ENCODE assay signal across 9 cellular contexts in genomic region chr22:40531951-40532900, GRCh38.
DNase-seq lines count a peak whose midpoint lies in the region; ATAC-seq, FAIRE-seq and TF ChIP-seq lines count a peak whose summit lies in the region.
"Had no signal": no experiment of that assay in that cellular context is flagged by ENCODE, and none has a peak within 500 bp of the region (broad histone marks: within the 10 kb centered on the region; RNA-seq: fewer than 3 reads in every experiment).

No MANE protein-coding gene starts in this region.

- no peak for FAIRE-seq in small intestine (lab: Jason Lieb, UNC)

- no peaks in the 10 kb centered on the region for H3K36me3 ChIP-seq in RWPE2 (ENCODE audit: low read depth)
- no peaks in the 10 kb centered on the region for H3K36me3 ChIP-seq in effector memory CD4-positive, alpha-beta T cell (ENCODE audit: control insufficient read depth, insufficient read depth, low read length)
- H3K36me3 ChIP-seq in small intestine (ENCODE audit: control insufficient read depth in 2 of 2, insufficient read depth in 2 of 2, low read length in 2 of 2): no peaks in the 10 kb centered on the region
- H3K36me3 ChIP-seq in right lobe of liver: no peaks in the 10 kb centered on the region
- H3K36me3 ChIP-seq in SJCRH30: no peaks in the 10 kb centered on the region

- no peak for ATAC-seq in RWPE2 (ENCODE audit: low read depth)
- no peak for ATAC-seq in right lobe of liver
- ATAC-seq in HG03520 (IDR thresholded peaks at IDR 0.05; ENCODE audit: unreplicated experiment): no peak

- intact Hi-C loops in right lobe of liver (cut with DNase I): no loop called here

- H3K27me3 ChIP-seq in RWPE2 (ENCODE audit: insufficient read depth, poor library complexity, severe bottlenecking): no peaks in the 10 kb centered on the region
- no peaks in the 10 kb centered on the region for H3K27me3 ChIP-seq in effector memory CD4-positive, alpha-beta T cell (replicated peaks; ENCODE audit: control insufficient read depth, insufficient read depth, low read length, poor library complexity, severe bottlenecking)
- H3K27me3 ChIP-seq in small intestine (ENCODE audit: control insufficient read depth in 2 of 2, insufficient read depth in 2 of 2, low read length in 2 of 2): no peaks in the 10 kb centered on the region
- no peaks in the 10 kb centered on the region for H3K27me3 ChIP-seq in right lobe of liver
- H3K27me3 ChIP-seq in SJCRH30: no peaks in the 10 kb centered on the region

- DNase-seq in RWPE2 (ENCODE audit: low spot score): no peak
- DNase-seq in effector memory CD4-positive, alpha-beta T cell: no peak
- no peak for DNase-seq in small intestine
- DNase-seq in NOMO-1 treated with dmso at 0.1 percent for 144 hours (lab: John Stamatoyannopoulos, UW; ENCODE audit: unreplicated experiment): no peak
- no peak for DNase-seq in right lobe of liver
- no peak for DNase-seq in SJCRH30
- DNase-seq: NCI-H1417 had no signal

- TF ChIP-seq CTCF in RWPE2 (IDR thresholded peaks at IDR 0.05; ENCODE audit: poor library complexity, severe bottlenecking): no peak
- TF ChIP-seq CTCF in right lobe of liver (IDR thresholded peaks at IDR 0.05): no peak

- H3K4me3 ChIP-seq in GM08714 (ENCODE audit: low read length) (peak overlapping the region; percentile 69), RWPE2 (ENCODE audit: severe bottlenecking) (no peak overlapping the region), small intestine (ENCODE audit: low read depth in 1 of 2, low read length in 2 of 2) (no peak overlapping the region), right lobe of liver (no peak overlapping the region), SJCRH30 (no peak overlapping the region)
- peak overlapping the region; percentile 53 for H3K4me3 ChIP-seq in effector memory CD4-positive, alpha-beta T cell (ENCODE audit: insufficient read depth, low read depth, low read length, poor library complexity, severe bottlenecking)

- peak overlapping the region; percentile 89 for H3K27ac ChIP-seq in RWPE2 (ENCODE audit: poor library complexity, severe bottlenecking)
- peak overlapping the region; percentile 64 for H3K27ac ChIP-seq in effector memory CD4-positive, alpha-beta T cell (ENCODE audit: insufficient read depth, low read length, poor library complexity, severe bottlenecking)
- H3K27ac ChIP-seq in small intestine (ENCODE audit: low read depth in 1 of 2, low read length in 1 of 2): peak overlapping the region; percentile 8 to 20
- H3K27ac ChIP-seq in right lobe of liver: no peak overlapping the region
- no peak overlapping the region for H3K27ac ChIP-seq in SJCRH30

- H3K9me3 ChIP-seq in RWPE2 (ENCODE audit: severe bottlenecking): no peaks in the 10 kb centered on the region
- no peaks in the 10 kb centered on the region for H3K9me3 ChIP-seq in effector memory CD4-positive, alpha-beta T cell (ENCODE audit: control insufficient read depth, low read length)
- no peaks in the 10 kb centered on the region for H3K9me3 ChIP-seq in small intestine (ENCODE audit: control insufficient read depth, low read depth)
- no peaks in the 10 kb centered on the region for H3K9me3 ChIP-seq in right lobe of liver
- no peaks in the 10 kb centered on the region for H3K9me3 ChIP-seq in SJCRH30 (replicated peaks)

- WGBS in small intestine, 3 donors: 67 to 88% (median 71%) methylated on average over 3 of the region's 3 CpGs
- WGBS in right lobe of liver (ENCODE audit: insufficient coverage, low coverage, low lambda C conversion rate, missing lambda C conversion rate): 78% methylated on average over 3 of the region's 3 CpGs

- H3K4me1 ChIP-seq in RWPE2 (ENCODE audit: insufficient read depth, poor library complexity, severe bottlenecking) (peaks cover 51% of the 10 kb centered on the region), small intestine (ENCODE audit: control insufficient read depth in 2 of 2, insufficient read depth in 1 of 2, low read depth in 1 of 2, low read length in 1 of 2) (peaks cover 0 to 5% of the 10 kb centered on the region in 2 donors), right lobe of liver (no peaks in the 10 kb centered on the region), SJCRH30 (peaks cover 14% of the 10 kb centered on the region)
- peaks cover 21% of the 10 kb centered on the region for H3K4me1 ChIP-seq in effector memory CD4-positive, alpha-beta T cell (ENCODE audit: control insufficient read depth, insufficient read depth, low read length, poor library complexity, severe bottlenecking)

- TF ChIP-seq POLR2A in right lobe of liver (IDR thresholded peaks at IDR 0.05): no peak

Comparison
In these comparisons a context has a peak if more than half of its experiments do, and no peak if none do; other contexts are left out.
1. H3K4me3 ChIP-seq: peak in GM08714 (single experiment) and effector memory CD4-positive, alpha-beta T cell (single experiment); none in RWPE2 (single experiment), small intestine (0 of 2), right lobe of liver (0 of 3) and SJCRH30 (single experiment).
2. H3K27ac ChIP-seq: peak in RWPE2 (single experiment), effector memory CD4-positive, alpha-beta T cell (single experiment) and small intestine (2 of 2); none in right lobe of liver (0 of 3) and SJCRH30 (single experiment).